In genomic region chr7:52017802-52018679, GRCh38 we compare ENCODE assay signal across 8 cellular contexts.
A peak's percentile ranks its signal among the peaks of the same experiment; 100 is the strongest.
DNase-seq lines count a peak whose midpoint lies in the region; ATAC-seq and TF ChIP-seq lines count a peak whose summit lies in the region.

No MANE protein-coding gene starts in this region.

- CTCF ChIA-PET in GM10248 (lab: Yijun Ruan, JAX): interaction anchor here (1.1 to 1.7 kb wide), 5 partner anchors 10 to 34 kb away, joined by 3 to 6 read pairs (median 4); no protein-coding TSS in a partner anchor
- CTCF ChIA-PET in RWPE1 (lab: Yijun Ruan, JAX): interaction anchor here (0.7 kb wide), 1 partner anchor 10 kb away, joined by 3 read pairs; no protein-coding TSS in a partner anchor

- TF ChIP-seq CTCF in GM10248 (IDR thresholded peaks at IDR 0.05; ENCODE audit: control extremely low read depth, extremely low read depth, low read depth, missing control alignments) (peak; percentile 40), RWPE1 (conservative IDR thresholded peaks at IDR 0.05; ENCODE audit: low read depth) (peak; percentile 35; the same call in 1 of the 2 replicates)

- DNase-seq in GM10248 (ENCODE audit: extremely low spot score) (peak; percentile 4), RWPE1 (ENCODE audit: low spot score) (peak; percentile 24), kidney tubule cell (ENCODE audit: low spot score) (peak; percentile 13), SK-N-DZ (ENCODE audit: low spot score) (no peak), NCI-H345 treated with DMSO at 0.1 percent for 48 hours (lab: John Stamatoyannopoulos, UW; ENCODE audit: unreplicated experiment) (no peak), NCI-H510A treated with DMSO at 0.1 percent for 48 hours (lab: John Stamatoyannopoulos, UW) (no peak)

- H3K27ac ChIP-seq in RWPE1: no peak overlapping the region

- ATAC-seq in HG02759 (IDR thresholded peaks at IDR 0.05; ENCODE audit: unreplicated experiment) (peak; percentile 76), GM21515 (IDR thresholded peaks at IDR 0.05; ENCODE audit: unreplicated experiment) (no peak)

- POLR2A ChIA-PET in GM10248 (lab: Yijun Ruan, JAX): no interaction called here
- POLR2A ChIA-PET in RWPE1 (lab: Yijun Ruan, JAX; ENCODE audit: low non-redundant PET): no interaction called here

Comparison
In these comparisons a context has a peak if more than half of its experiments do, and no peak if none do; other contexts are left out.
1. DNase-seq: peak in GM10248 (single experiment), RWPE1 (single experiment) and kidney tubule cell (single experiment); none in SK-N-DZ (single experiment), NCI-H345 treated with DMSO at 0.1 percent for 48 hours (single experiment) and NCI-H510A treated with DMSO at 0.1 percent for 48 hours (single experiment).